Comparison of ENCODE assay signal across 8 cellular contexts in the genomic region with DNA sequence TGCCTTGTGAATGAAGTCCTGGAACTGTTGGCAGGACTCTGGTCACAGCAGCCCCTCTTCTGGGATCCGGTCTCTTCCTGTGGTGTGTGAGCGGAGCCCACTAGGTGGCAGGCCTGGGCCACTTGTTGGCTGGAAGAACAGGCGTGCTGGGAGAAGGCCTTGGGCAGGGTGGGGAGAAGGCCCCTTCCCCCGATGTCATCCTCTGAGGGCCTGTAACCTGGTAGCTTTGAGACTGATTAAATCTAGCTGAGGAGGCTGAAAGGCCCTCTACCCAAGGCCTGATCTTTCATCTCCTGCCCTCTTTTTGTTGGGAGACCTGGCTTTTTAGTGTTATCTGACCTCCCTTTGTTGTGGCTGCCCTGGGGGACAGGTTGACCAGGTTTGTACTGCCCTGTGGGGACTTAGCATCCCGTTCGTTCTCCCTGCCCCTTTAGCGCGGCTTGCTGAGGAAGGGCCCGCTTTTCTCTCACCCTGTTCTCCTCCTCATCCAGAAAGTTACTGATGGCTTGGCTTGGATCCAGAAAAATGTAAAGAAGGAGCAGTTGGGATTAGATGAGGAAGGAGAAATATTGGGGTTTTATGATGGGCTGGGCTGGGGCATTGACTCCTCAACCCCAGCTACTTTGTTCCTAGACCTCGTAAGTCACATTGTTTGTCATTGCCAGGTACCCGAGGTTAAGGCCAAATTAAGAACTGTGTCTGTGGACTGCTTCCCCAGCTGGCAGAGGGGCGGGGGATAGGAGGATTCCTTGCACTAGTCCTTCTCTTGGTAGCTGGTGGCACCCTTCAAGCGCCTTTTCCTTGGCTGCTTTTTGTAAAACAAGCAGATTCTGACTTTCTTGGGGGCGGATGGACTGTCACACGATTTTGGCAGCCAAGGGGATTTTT. TPM values are rescaled to one million over a fixed set of nuclear protein-coding genes. Genes with fewer than 3 reads are reported as not detected.
A peak's percentile ranks its signal among the peaks of the same experiment; 100 is the strongest.
DNase-seq lines count a peak whose midpoint lies in the region; ATAC-seq and TF ChIP-seq lines count a peak whose summit lies in the region.

No MANE protein-coding gene starts in this region.

- DNase-seq in DMS153 (lab: John Stamatoyannopoulos, UW) (peak; percentile 45), HAP-1 (ENCODE audit: low spot score in 2 of 2) (peak; percentile 58 to 83), NCI-H2107 (lab: John Stamatoyannopoulos, UW) (peak; percentile 26), chondrocyte (ENCODE audit: low spot score) (no peak), left kidney (ENCODE audit: low read depth, low spot score) (peak; percentile 90)
- peak; percentile 44 for DNase-seq in stimulated activated CD4-positive, alpha-beta T cell treated with anti-CD3 and anti-CD28 coated beads, Interleukin-4, amount 100 ng/mL, for 1 hour

- in situ Hi-C loops in HAP-1 (cut with MboI; ENCODE audit: low sequenced_read_pairs): loop anchor here (5.0 to 10.0 kb wide), 2 partner anchors 232 to 705 kb away; a partner anchor contains a TSS

- H3K9me3 Mint-ChIP-seq in chondrocyte (ENCODE audit: low read depth): no peaks in the 10 kb centered on the region

- H3K36me3 Mint-ChIP-seq in chondrocyte (ENCODE audit: low read depth): no peaks in the 10 kb centered on the region

- no peaks in the 10 kb centered on the region for H3K36me3 ChIP-seq in HAP-1 (replicated peaks)

- H3K9me3 ChIP-seq in HAP-1: no peaks in the 10 kb centered on the region

- peak overlapping the region; percentile 77 for H3K27ac Mint-ChIP-seq in chondrocyte (ENCODE audit: unreplicated experiment)

- H3K4me3 ChIP-seq in HAP-1 (no peak overlapping the region), WI38 (ENCODE audit: low read depth, low read length) (no peak overlapping the region)

- TF ChIP-seq CTCF in WI38 (IDR thresholded peaks at IDR 0.05; ENCODE audit: low read depth, low read length): peak; percentile 86
- TF ChIP-seq CTCF in chondrocyte (IDR thresholded peaks at IDR 0.05): peak; percentile 97

- H3K4me1 Mint-ChIP-seq in chondrocyte (ENCODE audit: low read depth): peaks cover 48% of the 10 kb centered on the region

- no peak overlapping the region for H3K4me3 Mint-ChIP-seq in chondrocyte (ENCODE audit: unreplicated experiment)

- ATAC-seq in GM19397 (IDR thresholded peaks at IDR 0.05; ENCODE audit: unreplicated experiment): no peak

- no peaks in the 10 kb centered on the region for H3K27me3 ChIP-seq in HAP-1 (ENCODE audit: low read depth)

- H3K4me1 ChIP-seq in HAP-1: no peaks in the 10 kb centered on the region

- H3K27me3 Mint-ChIP-seq in chondrocyte (ENCODE audit: low read depth): no peaks in the 10 kb centered on the region

RNA-seq across cellular contexts. Expression of a gene that starts 48.5 kb away (rescaled TPM):
- 15.2 to 17.1 TPM (median 15.3 TPM) in 3 replicates for total RNA-seq in chondrocyte
